19 cellular contexts compared by ENCODE assay signal in the genomic region with DNA sequence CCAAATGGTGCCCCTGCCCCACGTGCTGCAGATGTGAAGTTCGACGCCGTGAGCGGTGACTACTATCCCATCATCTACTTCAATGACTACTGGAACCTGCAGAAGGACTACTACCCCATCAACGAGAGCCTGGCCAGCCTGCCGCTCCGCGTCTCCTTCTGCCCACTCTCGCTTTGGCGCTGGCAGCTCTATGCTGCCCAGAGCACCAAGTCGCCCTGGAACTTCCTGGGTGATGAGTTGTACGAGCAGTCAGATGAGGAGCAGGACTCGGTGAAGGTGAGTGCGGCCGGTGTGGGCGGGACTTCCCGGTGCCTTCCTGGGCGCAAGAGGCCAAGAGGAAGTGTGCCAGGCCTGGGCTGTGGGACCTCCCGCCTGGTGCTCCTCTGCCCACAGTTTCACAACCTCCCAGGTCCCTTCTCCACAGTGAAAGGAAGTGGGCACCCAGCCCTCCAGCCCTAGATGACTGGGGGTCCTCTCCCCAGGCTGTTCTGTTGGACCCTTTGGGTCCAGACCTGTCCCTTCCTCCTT. TPM values are rescaled to one million over a fixed set of nuclear protein-coding genes. Genes with fewer than 3 reads are reported as not detected.
A peak's percentile ranks its signal among the peaks of the same experiment; 100 is the strongest.
DNase-seq lines count a peak whose midpoint lies in the region; ATAC-seq, FAIRE-seq and TF ChIP-seq lines count a peak whose summit lies in the region.
"Had no signal": no experiment of that assay in that cellular context is flagged by ENCODE, and none has a peak within 500 bp of the region (broad histone marks: within the 10 kb centered on the region; RNA-seq: fewer than 3 reads in every experiment).

No MANE protein-coding gene starts in this region.

- CTCF ChIA-PET in activated CD8-positive, alpha-beta T cell treated with anti-CD3 and anti-CD28 coated beads for 36 hours (lab: Charles Lee): no interaction called here
- CTCF ChIA-PET in activated CD8-positive, alpha-beta T cell treated with anti-CD3 and anti-CD28 coated beads, Interleukin-2, amount 10 ng/mL, durations not matched to agents 7 days and 5 days (lab: Charles Lee): interaction anchor here (1.6 to 3.8 kb wide), 2 partner anchors 72 to 73 kb away, joined by 4 to 17 read pairs; no protein-coding TSS in a partner anchor
- CTCF ChIA-PET in GM12878 (lab: Yijun Ruan, JAX): interaction anchor here (0.8 to 3.2 kb wide), 3 partner anchors 62 to 138 kb away, joined by 3 to 12 read pairs (median 4); no protein-coding TSS in a partner anchor

- H3K36me3 Mint-ChIP-seq in activated CD8-positive, alpha-beta T cell treated with anti-CD3 and anti-CD28 coated beads for 36 hours (ENCODE audit: low read depth): peaks cover 9% of the 10 kb centered on the region
- peaks cover 21% of the 10 kb centered on the region for H3K36me3 Mint-ChIP-seq in activated CD8-positive, alpha-beta T cell treated with anti-CD3 and anti-CD28 coated beads, Interleukin-2, amount 10 ng/mL, durations not matched to agents 7 days and 5 days (ENCODE audit: low read depth)

- H3K27me3 ChIP-seq in H7 (ENCODE audit: control insufficient read depth, insufficient read depth, low read length) (no peaks in the 10 kb centered on the region), GM12878 (replicated peaks in 1 of 2; ENCODE audit: control insufficient read depth in 2 of 2, insufficient read depth in 2 of 2, low read length in 1 of 2) (no peaks in the 10 kb centered on the region), osteoblast (ENCODE audit: insufficient read depth, low read length) (no peaks in the 10 kb centered on the region)
- H3K27me3 ChIP-seq: SJSA1 had no signal

- no peak overlapping the region for H3K4me3 ChIP-seq in H7 (ENCODE audit: insufficient read depth, low read depth, low read length)
- H3K4me3 ChIP-seq in GM12878: no peak overlapping the region
- H3K4me3 ChIP-seq in osteoblast (ENCODE audit: insufficient read depth, low read length): no peak overlapping the region
- H3K4me3 ChIP-seq: PC-9, SJSA1 had no signal

- no peak for ATAC-seq in activated CD8-positive, alpha-beta T cell treated with anti-CD3 and anti-CD28 coated beads for 36 hours
- no peak for ATAC-seq in activated CD8-positive, alpha-beta T cell treated with anti-CD3 and anti-CD28 coated beads, Interleukin-2, amount 10 ng/mL, durations not matched to agents 7 days and 5 days
- ATAC-seq in GM12878: no peak
- ATAC-seq in HG02571 (IDR thresholded peaks at IDR 0.05; ENCODE audit: unreplicated experiment): no peak
- ATAC-seq in HG03135 (IDR thresholded peaks at IDR 0.05; ENCODE audit: unreplicated experiment): no peak

- TF ChIP-seq EP300 in GM12878 (IDR thresholded peaks at IDR 0.05; ENCODE audit: borderline replicate concordance in 1 of 2, control insufficient read depth in 1 of 2, low read depth in 2 of 2, low read length in 2 of 2): no peak

- no peak for TF ChIP-seq RAD21 in GM12878 (IDR thresholded peaks at IDR 0.05; ENCODE audit: insufficient read depth, low read depth, low read length)

- no peak overlapping the region for H3K27ac ChIP-seq in GM12878 (ENCODE audit: control insufficient read depth, insufficient read depth)
- H3K27ac ChIP-seq in osteoblast (ENCODE audit: low read depth, low read length): no peak overlapping the region
- H3K27ac ChIP-seq: PC-9, SJSA1 had no signal

- no peak for TF ChIP-seq CTCF in activated CD8-positive, alpha-beta T cell treated with anti-CD3 and anti-CD28 coated beads for 36 hours (IDR thresholded peaks at IDR 0.05)
- TF ChIP-seq CTCF in GM12878 (IDR thresholded peaks at IDR 0.05 in 2 of 3, conservative IDR thresholded peaks at IDR 0.05 in 1 of 3; ENCODE audit: control insufficient read depth in 2 of 3, extremely low read depth in 1 of 3, insufficient read depth in 1 of 3, low read depth in 3 of 3, low read length in 3 of 3) (no peak), osteoblast (IDR thresholded peaks at IDR 0.05; ENCODE audit: extremely low read depth, low read depth, low read length) (no peak)

- H3K36me3 ChIP-seq in H7 (replicated peaks; ENCODE audit: control insufficient read depth, insufficient read depth, low read length) (peaks cover 16% of the 10 kb centered on the region), GM12878 (ENCODE audit: control insufficient read depth in 2 of 2, insufficient read depth in 2 of 2, low read length in 1 of 2) (peaks cover 0 to 35% of the 10 kb centered on the region in 2 experiments; a peak in 3 of 4 replicates), osteoblast (ENCODE audit: insufficient read depth, low read length) (peaks cover 51% of the 10 kb centered on the region)

- H3K9me3 ChIP-seq in GM12878 (replicated peaks; ENCODE audit: control insufficient read depth, insufficient read depth, low read length) (no peaks in the 10 kb centered on the region), osteoblast (ENCODE audit: low read depth, low read length) (no peaks in the 10 kb centered on the region)
- H3K9me3 ChIP-seq: SJSA1 had no signal

- WGBS in GM12878 (ENCODE audit: insufficient coverage, insufficient replicate concordance, low lambda C conversion rate, missing lambda C conversion rate): 71% methylated on average over 20 of the region's 20 CpGs

- H3K4me2 ChIP-seq in GM12878 (ENCODE audit: control insufficient read depth, insufficient read depth) (no peak overlapping the region), osteoblast (ENCODE audit: insufficient read depth, low read length) (no peak overlapping the region)
- H3K4me2 ChIP-seq: PC-9 had no signal

- H3K27ac Mint-ChIP-seq in activated CD8-positive, alpha-beta T cell treated with anti-CD3 and anti-CD28 coated beads for 36 hours: peak overlapping the region; percentile 42
- H3K27ac Mint-ChIP-seq in activated CD8-positive, alpha-beta T cell treated with anti-CD3 and anti-CD28 coated beads, Interleukin-2, amount 10 ng/mL, durations not matched to agents 7 days and 5 days: no peak overlapping the region

- H3K4me3 Mint-ChIP-seq in activated CD8-positive, alpha-beta T cell treated with anti-CD3 and anti-CD28 coated beads for 36 hours: no peak overlapping the region
- no peak overlapping the region for H3K4me3 Mint-ChIP-seq in activated CD8-positive, alpha-beta T cell treated with anti-CD3 and anti-CD28 coated beads, Interleukin-2, amount 10 ng/mL, durations not matched to agents 7 days and 5 days

- no peak for TF ChIP-seq POLR2A in GM12878 (IDR thresholded peaks at IDR 0.05; ENCODE audit: low read depth, low read length)

- H3K27me3 Mint-ChIP-seq in activated CD8-positive, alpha-beta T cell treated with anti-CD3 and anti-CD28 coated beads for 36 hours: no peaks in the 10 kb centered on the region
- H3K27me3 Mint-ChIP-seq in activated CD8-positive, alpha-beta T cell treated with anti-CD3 and anti-CD28 coated beads, Interleukin-2, amount 10 ng/mL, durations not matched to agents 7 days and 5 days (ENCODE audit: low read depth): no peaks in the 10 kb centered on the region

- no peak overlapping the region for H2AFZ ChIP-seq in GM12878 (ENCODE audit: control insufficient read depth, low read depth, low read length)
- no peak overlapping the region for H2AFZ ChIP-seq in osteoblast (ENCODE audit: low read length)
- H2AFZ ChIP-seq: PC-9 had no signal

- H3K4me1 ChIP-seq in GM12878 (ENCODE audit: control insufficient read depth, insufficient read depth, low read length) (peaks cover 12% of the 10 kb centered on the region), osteoblast (ENCODE audit: insufficient read depth, low read length) (no peaks in the 10 kb centered on the region)
- H3K4me1 ChIP-seq: SJSA1 had no signal

- SMC1A ChIA-PET in GM12878 (lab: Charles Lee; ENCODE audit: uncharacterized antibody, unreplicated experiment): no interaction called here

- H4K20me1 ChIP-seq in GM12878 (ENCODE audit: control insufficient read depth, insufficient read depth) (no peaks in the 10 kb centered on the region), osteoblast (ENCODE audit: insufficient read depth, low read length) (peaks cover 7% of the 10 kb centered on the region)

- no peaks in the 10 kb centered on the region for H3K9me3 Mint-ChIP-seq in activated CD8-positive, alpha-beta T cell treated with anti-CD3 and anti-CD28 coated beads for 36 hours
- no peaks in the 10 kb centered on the region for H3K9me3 Mint-ChIP-seq in activated CD8-positive, alpha-beta T cell treated with anti-CD3 and anti-CD28 coated beads, Interleukin-2, amount 10 ng/mL, durations not matched to agents 7 days and 5 days (ENCODE audit: insufficient read depth)

- no TSS peak for BruUV-seq in GM12878 (replicated peaks; lab: Mats Ljungman, UMichigan)

- no peak for FAIRE-seq in GM12878 (lab: Jason Lieb, UNC)

- H3K4me1 Mint-ChIP-seq in activated CD8-positive, alpha-beta T cell treated with anti-CD3 and anti-CD28 coated beads for 36 hours (ENCODE audit: low read depth): no peaks in the 10 kb centered on the region
- peaks cover 10% of the 10 kb centered on the region for H3K4me1 Mint-ChIP-seq in activated CD8-positive, alpha-beta T cell treated with anti-CD3 and anti-CD28 coated beads, Interleukin-2, amount 10 ng/mL, durations not matched to agents 7 days and 5 days (ENCODE audit: low read depth)

- in situ Hi-C loops in GM12878 (cut with MboI) (no loop called here), G401 (cut with HindIII; ENCODE audit: low sequenced_read_pairs) (no loop called here)

- no peak for DNase-seq in activated CD8-positive, alpha-beta T cell treated with anti-CD3 and anti-CD28 coated beads for 36 hours
- DNase-seq in activated CD8-positive, alpha-beta T cell treated with anti-CD3 and anti-CD28 coated beads, Interleukin-2, amount 10 ng/mL, durations not matched to agents 7 days and 5 days: no peak
- DNase-seq in H7 (peak; percentile 44), GM12878 (ENCODE audit: low read depth, low spot score) (no peak), osteoblast (ENCODE audit: insufficient read length, low spot score, missing footprints) (peak; percentile 62), G401 (ENCODE audit: low spot score) (no peak)
- DNase-seq: C1 segment of cervical spinal cord, COR-L47, GOT3, NCI-H146, NCI-H2081, NCI-H510A treated with DMSO at 0.1 percent for 48 hours, NCI-H82, PC-9 had no signal

- no peak overlapping the region for H3K9ac ChIP-seq in GM12878 (ENCODE audit: control insufficient read depth, insufficient read depth, low read length)

- RAD21 ChIA-PET in GM12878 (lab: Charles Lee; ENCODE audit: unreplicated experiment): interaction anchor here (3.3 kb wide), 1 partner anchor 72 kb away, joined by 29 read pairs; no protein-coding TSS in a partner anchor

- POLR2A ChIA-PET in activated CD8-positive, alpha-beta T cell treated with anti-CD3 and anti-CD28 coated beads for 36 hours (lab: Charles Lee): interaction anchor here (1.1 kb wide), 1 partner anchor 15 kb away, joined by 3 read pairs; no protein-coding TSS in a partner anchor
- POLR2A ChIA-PET in activated CD8-positive, alpha-beta T cell treated with anti-CD3 and anti-CD28 coated beads, Interleukin-2, amount 10 ng/mL, durations not matched to agents 7 days and 5 days (lab: Charles Lee): no interaction called here
- POLR2A ChIA-PET in GM12878 (lab: Charles Lee): no interaction called here

- intact Hi-C loops in activated CD8-positive, alpha-beta T cell treated with anti-CD3 and anti-CD28 coated beads for 36 hours (cut with micrococcal nuclease): no loop called here
- intact Hi-C loops in GM12878 (cut with micrococcal nuclease; ENCODE audit: unreplicated experiment): no loop called here

- H3K79me2 ChIP-seq in GM12878 (ENCODE audit: control insufficient read depth, insufficient read depth, low read length) (no peaks in the 10 kb centered on the region), osteoblast (ENCODE audit: insufficient read depth, low read length) (no peaks in the 10 kb centered on the region)

RNA-seq across cellular contexts. Expression of a gene that starts 14.1 kb away (rescaled TPM):
- total RNA-seq in activated CD8-positive, alpha-beta T cell treated with anti-CD3 and anti-CD28 coated beads for 36 hours: 10 to 100 TPM; 37.6 to 37.9 TPM
- total RNA-seq in activated CD8-positive, alpha-beta T cell treated with anti-CD3 and anti-CD28 coated beads, Interleukin-2, amount 10 ng/mL, durations not matched to agents 7 days and 5 days: 10 to 100 TPM in 1 of 2 experiments, 1 to 10 TPM in 1; 8.7 to 10.2 TPM
- total RNA-seq in H7 (2014; rRNA removed; shearing (Covaris generic)): 2.7 and 4.1 TPM in 2 replicates
- 26.2 and 27.0 TPM in 2 replicates for total RNA-seq in GM12878 (2013; cell fraction: nucleolus; rRNA removed)
- total RNA-seq in GM12878 (2014; rRNA removed) (14.6 and 22.8 TPM in 2 replicates), GM12878 (2014; rRNA removed; fragmentation: Illumina TruSeq; extraction: Trizol) (8.4 and 9.1 TPM in 2 replicates), GM12878 (2021) (43.4 and 43.8 TPM in 2 replicates), osteoblast (8.5 and 9.8 TPM in 2 replicates)
- 7.3 TPM for polyA plus RNA-seq in GM12878 (2011; ENCODE audit: low read depth)
- polyA plus RNA-seq in GM12878 (2011; rRNA removed) (9.9 and 20.6 TPM in 2 replicates), GM12878 (2014; fragmentation: Illumina TruSeq; extraction: Trizol) (3.6 and 5.6 TPM in 2 replicates), GM12878 (2014; fragmentation: Nextera tagmentation; extraction: Ambion mirVana) (1 to 10 TPM in 1 of 2 experiments, under 1 TPM in 1; 0.66 to 3.2 TPM), GM12878 (2014; rRNA removed) (27.9 and 38.9 TPM in 2 replicates), GM12878 (2016; fragmentation: Nextera tagmentation; extraction: Ambion mirVana) (10 to 100 TPM; 11.1 to 14.5 TPM)
- 34.4 and 43.0 TPM in 2 replicates for polyA plus RNA-seq in GM12878 (2011; cell fraction: cytosol; rRNA removed)
- 42.0 and 52.3 TPM in 2 replicates for polyA plus RNA-seq in GM12878 (2011; cell fraction: nucleus; rRNA removed)
- polyA plus RNA-seq in GM12878 (2012): 27.3 and 32.8 TPM in 2 replicates
- 27.9 and 45.2 TPM in 2 replicates for polyA minus RNA-seq in GM12878 (2011; rRNA and poly(A)+ RNA removed)
- 30.0 and 34.2 TPM in 2 replicates for polyA minus RNA-seq in GM12878 (2011; cell fraction: cytosol; rRNA and poly(A)+ RNA removed)
- 9.7 and 20.9 TPM in 2 replicates for polyA minus RNA-seq in GM12878 (2011; cell fraction: nucleus; rRNA and poly(A)+ RNA removed)
- 12.7 and 16.6 TPM in 2 replicates for total RNA-seq in G401 (2014; rRNA removed; shearing (Covaris generic))

RNA-seq across cellular contexts. Expression of a gene that starts 32.0 kb away (rescaled TPM):
- 10 to 100 TPM; 38.6 to 39.8 TPM for total RNA-seq in activated CD8-positive, alpha-beta T cell treated with anti-CD3 and anti-CD28 coated beads for 36 hours
- total RNA-seq in activated CD8-positive, alpha-beta T cell treated with anti-CD3 and anti-CD28 coated beads, Interleukin-2, amount 10 ng/mL, durations not matched to agents 7 days and 5 days: 10 to 100 TPM; 65.5 to 67.8 TPM
- total RNA-seq in H7 (2014; rRNA removed; shearing (Covaris generic)): 38.5 and 64.1 TPM in 2 replicates
- total RNA-seq in GM12878 (2013; cell fraction: nucleolus; rRNA removed): 48.2 and 53.9 TPM in 2 replicates
- total RNA-seq in GM12878 (2014; rRNA removed): 22.5 and 34.3 TPM in 2 replicates
- total RNA-seq in GM12878 (2014; rRNA removed; fragmentation: Illumina TruSeq; extraction: Trizol): 10.5 and 14.4 TPM in 2 replicates
- total RNA-seq in GM12878 (2021): 70.6 and 72.6 TPM in 2 replicates
- polyA plus RNA-seq in GM12878 (2011; ENCODE audit: low read depth): 19.8 TPM
- polyA plus RNA-seq in GM12878 (2011; rRNA removed): 13.3 and 33.1 TPM in 2 replicates
- polyA plus RNA-seq in GM12878 (2011; cell fraction: cytosol; rRNA removed): 49.1 and 49.9 TPM in 2 replicates
- 120 and 136 TPM in 2 replicates for polyA plus RNA-seq in GM12878 (2011; cell fraction: nucleus; rRNA removed)
- 37.1 and 39.2 TPM in 2 replicates for polyA plus RNA-seq in GM12878 (2012)
- polyA plus RNA-seq in GM12878 (2014; fragmentation: Illumina TruSeq; extraction: Trizol): 28.5 and 51.2 TPM in 2 replicates
- polyA plus RNA-seq in GM12878 (2014; fragmentation: Nextera tagmentation; extraction: Ambion mirVana): 1 to 10 TPM in 1 of 2 experiments, under 1 TPM in 1; 0.42 to 2.3 TPM
- polyA plus RNA-seq in GM12878 (2014; rRNA removed): 36.2 and 43.4 TPM in 2 replicates
- 10 to 100 TPM; 56.6 to 60.9 TPM for polyA plus RNA-seq in GM12878 (2016; fragmentation: Nextera tagmentation; extraction: Ambion mirVana)
- polyA minus RNA-seq in GM12878 (2011; rRNA and poly(A)+ RNA removed): 45.1 and 46.5 TPM in 2 replicates
- polyA minus RNA-seq in GM12878 (2011; cell fraction: cytosol; rRNA and poly(A)+ RNA removed): 22.6 and 31.4 TPM in 2 replicates
- polyA minus RNA-seq in GM12878 (2011; cell fraction: nucleus; rRNA and poly(A)+ RNA removed): 23.0 and 39.7 TPM in 2 replicates
- total RNA-seq in osteoblast: 45.2 and 61.3 TPM in 2 replicates
- total RNA-seq in G401 (2014; rRNA removed; shearing (Covaris generic)): 6.2 and 17.2 TPM in 2 replicates

RNA-seq across cellular contexts. Expression of a gene that starts 41.4 kb away (rescaled TPM):
- total RNA-seq in activated CD8-positive, alpha-beta T cell treated with anti-CD3 and anti-CD28 coated beads for 36 hours: not detected
- not detected for total RNA-seq in activated CD8-positive, alpha-beta T cell treated with anti-CD3 and anti-CD28 coated beads, Interleukin-2, amount 10 ng/mL, durations not matched to agents 7 days and 5 days
- total RNA-seq in H7 (2014; rRNA removed; shearing (Covaris generic)): not detected in 2 replicates
- total RNA-seq in GM12878 (2013; cell fraction: nucleolus; rRNA removed): not detected in 2 replicates
- not detected in 2 replicates for total RNA-seq in GM12878 (2014; rRNA removed)
- total RNA-seq in GM12878 (2014; rRNA removed; fragmentation: Illumina TruSeq; extraction: Trizol): not detected in 2 replicates
- not detected in 2 replicates for total RNA-seq in GM12878 (2021)
- polyA plus RNA-seq in GM12878 (2011; ENCODE audit: low read depth): not detected
- polyA plus RNA-seq in GM12878 (2011; rRNA removed): 0.52 and 0.72 TPM in 2 replicates
- 1.2 and 1.3 TPM in 2 replicates for polyA plus RNA-seq in GM12878 (2011; cell fraction: cytosol; rRNA removed)
- polyA plus RNA-seq in GM12878 (2011; cell fraction: nucleus; rRNA removed): not detected in 2 replicates
- polyA plus RNA-seq in GM12878 (2012): 0.49 TPM in 1 of 2 replicates, not detected in the other
- not detected in 2 replicates for polyA plus RNA-seq in GM12878 (2014; fragmentation: Illumina TruSeq; extraction: Trizol)
- not detected for polyA plus RNA-seq in GM12878 (2014; fragmentation: Nextera tagmentation; extraction: Ambion mirVana)
- not detected in 2 replicates for polyA plus RNA-seq in GM12878 (2014; rRNA removed)
- not detected for polyA plus RNA-seq in GM12878 (2016; fragmentation: Nextera tagmentation; extraction: Ambion mirVana)
- polyA minus RNA-seq in GM12878 (2011; rRNA and poly(A)+ RNA removed): 0.41 TPM in 1 of 2 replicates, not detected in the other
- polyA minus RNA-seq in GM12878 (2011; cell fraction: cytosol; rRNA and poly(A)+ RNA removed): not detected in 2 replicates
- not detected in 2 replicates for polyA minus RNA-seq in GM12878 (2011; cell fraction: nucleus; rRNA and poly(A)+ RNA removed)
- not detected in 2 replicates for total RNA-seq in osteoblast
- total RNA-seq in G401 (2014; rRNA removed; shearing (Covaris generic)): not detected in 2 replicates
- total RNA-seq: A172, Daoy, PC-9, SJSA1 had no signal

RNA-seq across cellular contexts. Expression of a gene that starts 45.2 kb away (rescaled TPM):
- not detected for total RNA-seq in activated CD8-positive, alpha-beta T cell treated with anti-CD3 and anti-CD28 coated beads for 36 hours
- total RNA-seq in activated CD8-positive, alpha-beta T cell treated with anti-CD3 and anti-CD28 coated beads, Interleukin-2, amount 10 ng/mL, durations not matched to agents 7 days and 5 days: not detected
- not detected in 2 replicates for total RNA-seq in H7 (2014; rRNA removed; shearing (Covaris generic))
- total RNA-seq in GM12878 (2013; cell fraction: nucleolus; rRNA removed): not detected in 2 replicates
- not detected in 2 replicates for total RNA-seq in GM12878 (2014; rRNA removed)
- total RNA-seq in GM12878 (2014; rRNA removed; fragmentation: Illumina TruSeq; extraction: Trizol): not detected in 2 replicates
- not detected in 2 replicates for total RNA-seq in GM12878 (2021)
- polyA plus RNA-seq in GM12878 (2011; ENCODE audit: low read depth): not detected
- polyA plus RNA-seq in GM12878 (2011; rRNA removed): not detected in 2 replicates
- polyA plus RNA-seq in GM12878 (2011; cell fraction: cytosol; rRNA removed): not detected in 2 replicates
- polyA plus RNA-seq in GM12878 (2011; cell fraction: nucleus; rRNA removed): not detected in 2 replicates
- not detected in 2 replicates for polyA plus RNA-seq in GM12878 (2012)
- 1.4 TPM in 1 of 2 replicates, not detected in the other for polyA plus RNA-seq in GM12878 (2014; fragmentation: Illumina TruSeq; extraction: Trizol)
- polyA plus RNA-seq in GM12878 (2014; fragmentation: Nextera tagmentation; extraction: Ambion mirVana): not detected
- not detected in 2 replicates for polyA plus RNA-seq in GM12878 (2014; rRNA removed)
- polyA plus RNA-seq in GM12878 (2016; fragmentation: Nextera tagmentation; extraction: Ambion mirVana): not detected
- not detected in 2 replicates for polyA minus RNA-seq in GM12878 (2011; rRNA and poly(A)+ RNA removed)
- not detected in 2 replicates for polyA minus RNA-seq in GM12878 (2011; cell fraction: cytosol; rRNA and poly(A)+ RNA removed)
- polyA minus RNA-seq in GM12878 (2011; cell fraction: nucleus; rRNA and poly(A)+ RNA removed): not detected in 2 replicates
- total RNA-seq in osteoblast: not detected in 2 replicates
- total RNA-seq in G401 (2014; rRNA removed; shearing (Covaris generic)): not detected in 2 replicates
- total RNA-seq: A172, Daoy, PC-9, SJSA1 had no signal

RNA-seq across cellular contexts. Expression of a gene that starts 51.6 kb away (rescaled TPM):
- total RNA-seq in activated CD8-positive, alpha-beta T cell treated with anti-CD3 and anti-CD28 coated beads for 36 hours: 10 to 100 TPM; 72.7 to 80.5 TPM
- 10 to 100 TPM; 82.5 to 94.5 TPM for total RNA-seq in activated CD8-positive, alpha-beta T cell treated with anti-CD3 and anti-CD28 coated beads, Interleukin-2, amount 10 ng/mL, durations not matched to agents 7 days and 5 days
- total RNA-seq in H7 (2014; rRNA removed; shearing (Covaris generic)): 31.4 and 35.2 TPM in 2 replicates
- total RNA-seq in GM12878 (2013; cell fraction: nucleolus; rRNA removed): 116 and 141 TPM in 2 replicates
- total RNA-seq in GM12878 (2014; rRNA removed) (28.5 and 28.9 TPM in 2 replicates), GM12878 (2014; rRNA removed; fragmentation: Illumina TruSeq; extraction: Trizol) (31.9 and 33.6 TPM in 2 replicates), GM12878 (2021) (66.7 and 75.8 TPM in 2 replicates), osteoblast (17.0 and 17.1 TPM in 2 replicates)
- polyA plus RNA-seq in GM12878 (2011; ENCODE audit: low read depth): 32.0 TPM
- polyA plus RNA-seq in GM12878 (2011; rRNA removed) (24.6 and 40.4 TPM in 2 replicates), GM12878 (2014; fragmentation: Illumina TruSeq; extraction: Trizol) (20.2 and 37.2 TPM in 2 replicates), GM12878 (2014; fragmentation: Nextera tagmentation; extraction: Ambion mirVana) (1 to 10 TPM in 1 of 2 experiments, under 1 TPM in 1; 0.68 to 2.3 TPM), GM12878 (2014; rRNA removed) (62.5 and 80.2 TPM in 2 replicates), GM12878 (2016; fragmentation: Nextera tagmentation; extraction: Ambion mirVana) (10 to 100 TPM; 18.5 to 23.6 TPM)
- 19.2 and 19.5 TPM in 2 replicates for polyA plus RNA-seq in GM12878 (2011; cell fraction: cytosol; rRNA removed)
- polyA plus RNA-seq in GM12878 (2011; cell fraction: nucleus; rRNA removed): 208 and 258 TPM in 2 replicates
- 58.3 and 93.7 TPM in 2 replicates for polyA plus RNA-seq in GM12878 (2012)
- polyA minus RNA-seq in GM12878 (2011; rRNA and poly(A)+ RNA removed): 23.8 and 26.4 TPM in 2 replicates
- polyA minus RNA-seq in GM12878 (2011; cell fraction: cytosol; rRNA and poly(A)+ RNA removed): 7.9 and 9.6 TPM in 2 replicates
- 20.9 and 53.9 TPM in 2 replicates for polyA minus RNA-seq in GM12878 (2011; cell fraction: nucleus; rRNA and poly(A)+ RNA removed)
- total RNA-seq in G401 (2014; rRNA removed; shearing (Covaris generic)): 12.1 and 23.8 TPM in 2 replicates

Comparison
In these comparisons a context has a peak if more than half of its experiments do, and no peak if none do; other contexts are left out.
1. DNase-seq: peak in H7 (single experiment) and osteoblast (single experiment); none in activated CD8-positive, alpha-beta T cell treated with anti-CD3 and anti-CD28 coated beads for 36 hours (single experiment), activated CD8-positive, alpha-beta T cell treated with anti-CD3 and anti-CD28 coated beads, Interleukin-2, amount 10 ng/mL, durations not matched to agents 7 days and 5 days (single experiment), GM12878 (single experiment) and G401 (single experiment).